22 cellular contexts compared by ENCODE assay signal in genomic region chr17:35390663-35391062, GRCh38. TPM values are rescaled to one million over a fixed set of nuclear protein-coding genes. Genes with fewer than 3 reads are reported as not detected.
DNase-seq lines count a peak whose midpoint lies in the region; ATAC-seq and TF ChIP-seq lines count a peak whose summit lies in the region.
"Had no signal": no experiment of that assay in that cellular context is flagged by ENCODE, and none has a peak within 500 bp of the region (broad histone marks: within the 10 kb centered on the region; RNA-seq: fewer than 3 reads in every experiment).

No MANE protein-coding gene starts in this region.

- no peak overlapping the region for H3K56ac ChIP-seq in IMR-90 (ENCODE audit: extremely low read depth, insufficient read depth, low read length)

- dilution Hi-C loops in IMR-90 (cut with HindIII; ENCODE audit: low sequenced_read_pairs, unreplicated experiment): no loop called here

- no peak overlapping the region for H2BK5ac ChIP-seq in IMR-90 (ENCODE audit: low read depth, low read length, poor library complexity, severe bottlenecking)

- H2BK15ac ChIP-seq in IMR-90 (ENCODE audit: low read depth, low read length): no peak overlapping the region

- H3K4me2 ChIP-seq in IMR-90 (ENCODE audit: low read depth, low read length): no peak overlapping the region

- TF ChIP-seq CTCF in IMR-90 (conservative IDR thresholded peaks at IDR 0.05; ENCODE audit: low read depth, low read length) (no peak), cardiac fibroblast (IDR thresholded peaks at IDR 0.05; ENCODE audit: low read depth, low read length) (no peak), neutrophil (IDR thresholded peaks at IDR 0.05) (no peak), brain microvascular endothelial cell (IDR thresholded peaks at IDR 0.05; ENCODE audit: low read depth, low read length, missing control alignments) (no peak), gastrocnemius medialis (IDR thresholded peaks at IDR 0.05 in 4 of 5, conservative IDR thresholded peaks at IDR 0.05 in 1 of 5) (no peak)

- H3K4ac ChIP-seq in IMR-90 (ENCODE audit: low read depth, low read length): no peak overlapping the region

- H2AK9ac ChIP-seq in IMR-90 (replicated peaks; ENCODE audit: low read depth, low read length, poor library complexity): no peak overlapping the region

- no peaks in the 10 kb centered on the region for H3K79me1 ChIP-seq in IMR-90 (ENCODE audit: low read depth in 1 of 2, low read length in 2 of 2)

- H3K18ac ChIP-seq in IMR-90 (ENCODE audit: low read depth, low read length): no peak overlapping the region

- no peak overlapping the region for H4K8ac ChIP-seq in IMR-90 (ENCODE audit: low read depth in 2 of 2, low read length in 2 of 2)

- H4K20me1 ChIP-seq in IMR-90 (ENCODE audit: insufficient read depth, low read length): no peaks in the 10 kb centered on the region

- H4K91ac ChIP-seq in IMR-90 (ENCODE audit: insufficient read depth, low read depth, low read length): no peak overlapping the region

- CTCF ChIA-PET in IMR-90 (lab: Yijun Ruan, JAX): no interaction called here

- H3K23ac ChIP-seq in IMR-90 (ENCODE audit: low read depth, low read length): no peak overlapping the region

- in situ Hi-C loops in IMR-90 (cut with MboI; ENCODE audit: low sequenced_read_pairs): no loop called here
- in situ Hi-C loops in brain microvascular endothelial cell (cut with HindIII; ENCODE audit: low pct_ligation_motif_present, low sequenced_read_pairs): no loop called here
- in situ Hi-C loops in gastrocnemius medialis (cut with MboI; ENCODE audit: low sequenced_read_pairs in 4 of 4): no loop called here

- ATAC-seq in IMR-90 (ENCODE audit: low read depth) (no peak), gastrocnemius medialis (no peak)
- ATAC-seq: stimulated activated memory B cell treated with anti-CD40 and anti-IgM and Interleukin-4, amounts not matched to agents 10 μg/mL and 1 μg/mL and 100 μg/mL, for 72 hours had no signal

- no peaks in the 10 kb centered on the region; the same call in 1 of the 2 replicates for H3K27me3 ChIP-seq in IMR-90 (ENCODE audit: control insufficient read depth, insufficient read depth, low read length)
- H3K27me3 ChIP-seq in neutrophil: no peaks in the 10 kb centered on the region
- H3K27me3 ChIP-seq in brain microvascular endothelial cell (replicated peaks): no peaks in the 10 kb centered on the region
- H3K27me3 ChIP-seq in gastrocnemius medialis: no peaks in the 10 kb centered on the region

- DNase-seq in IMR-90 (no peak), NOMO-1 treated with dmso at 0.1 percent for 144 hours (lab: John Stamatoyannopoulos, UW; ENCODE audit: unreplicated experiment) (peak; percentile 63), cardiac fibroblast (ENCODE audit: low read depth in 2 of 2) (peak; percentile 45 to 59), brain microvascular endothelial cell (no peak), gastrocnemius medialis (no peak), kidney glomerular epithelial cell (lab: John Stamatoyannopoulos, UW) (no peak)
- DNase-seq: activated CD4-positive, alpha-beta memory T cell treated with anti-CD3 and anti-CD28 coated beads for 36 hours; activated CD4-positive, CD25-positive, alpha-beta regulatory T cell; activated effector memory CD4-positive, alpha-beta T cell treated with anti-CD3 and anti-CD28 coated beads, Interleukin-2, amount 50 U/mL, for 16 hours; amniotic stem cell; CD8-positive, alpha-beta memory T cell; DMS53; GDM1; NCI-H1417; NCI-H524; nucleus accumbens; small intestine; SW 1271 had no signal

- intact Hi-C loops in IMR-90 (cut with micrococcal nuclease) (no loop called here), gastrocnemius medialis (cut with DNase I; ENCODE audit: low total_unique reads) (no loop called here)

- no peak overlapping the region for H2BK20ac ChIP-seq in IMR-90 (ENCODE audit: low read depth, low read length)

- no peak overlapping the region for H2AFZ ChIP-seq in IMR-90 (replicated peaks; ENCODE audit: low read length, poor library complexity)

- WGBS in IMR-90 (ENCODE audit: extremely low coverage in 2 of 2, insufficient read length in 1 of 2), 2 experiments: 80% methylated on average over 1 of the region's 2 CpGs; no CpG with 5 or more reads in 1 of the 2 experiments

- H3K14ac ChIP-seq in IMR-90 (replicated peaks; ENCODE audit: low read depth, low read length): no peak overlapping the region

- H2AK5ac ChIP-seq in IMR-90 (ENCODE audit: low read depth, low read length): no peak overlapping the region

- H3K27ac ChIP-seq in IMR-90 (ENCODE audit: insufficient read depth, low read length): no peak overlapping the region
- peak overlapping the region; percentile 54 for H3K27ac ChIP-seq in neutrophil
- H3K27ac ChIP-seq in brain microvascular endothelial cell: no peak overlapping the region
- H3K27ac ChIP-seq in gastrocnemius medialis: no peak overlapping the region
- H3K27ac ChIP-seq: cardiac muscle cell, suprapubic skin had no signal

- H3K4me3 ChIP-seq in IMR-90 (ENCODE audit: insufficient read depth, low read depth, low read length): no peak overlapping the region
- no peak overlapping the region for H3K4me3 ChIP-seq in cardiac fibroblast (replicated peaks in 1 of 2; ENCODE audit: low read depth in 2 of 2, low read length in 2 of 2)
- no peak overlapping the region for H3K4me3 ChIP-seq in neutrophil (ENCODE audit: low read depth in 1 of 2, low read length in 1 of 2)
- H3K4me3 ChIP-seq in brain microvascular endothelial cell (ENCODE audit: low read depth, low read length): no peak overlapping the region
- H3K4me3 ChIP-seq in gastrocnemius medialis: no peak overlapping the region
- H3K4me3 ChIP-seq: cardiac muscle cell, suprapubic skin had no signal

- BruUV-seq in IMR-90 (replicated peaks; lab: Mats Ljungman, UMichigan): no TSS peak

- H3K9me3 ChIP-seq in IMR-90 (ENCODE audit: control insufficient read depth, insufficient read depth, low read length) (no peaks in the 10 kb centered on the region), neutrophil (no peaks in the 10 kb centered on the region), gastrocnemius medialis (no peaks in the 10 kb centered on the region)
- H3K9me3 ChIP-seq: suprapubic skin had no signal

- H3K9me1 ChIP-seq in IMR-90 (ENCODE audit: insufficient read depth, low read length): no peaks in the 10 kb centered on the region

- H2BK120ac ChIP-seq in IMR-90 (ENCODE audit: low read depth, low read length): no peak overlapping the region

- H3K4me1 ChIP-seq in IMR-90 (ENCODE audit: control insufficient read depth, insufficient read depth, low read length): no peaks in the 10 kb centered on the region
- peaks cover 17% of the 10 kb centered on the region in 2 experiments for H3K4me1 ChIP-seq in neutrophil (ENCODE audit: control insufficient read depth in 1 of 2, insufficient read depth in 1 of 2, low read depth in 1 of 2, low read length in 1 of 2)
- H3K4me1 ChIP-seq in gastrocnemius medialis: no peaks in the 10 kb centered on the region
- H3K4me1 ChIP-seq: suprapubic skin had no signal

- POLR2A ChIA-PET in IMR-90 (lab: Charles Lee; ENCODE audit: unreplicated experiment): no interaction called here

- no peak overlapping the region for H4K5ac ChIP-seq in IMR-90 (ENCODE audit: low read depth, low read length)

- H3K36me3 ChIP-seq in IMR-90 (ENCODE audit: control insufficient read depth, insufficient read depth, low read length) (no peaks in the 10 kb centered on the region), neutrophil (no peaks in the 10 kb centered on the region), brain microvascular endothelial cell (replicated peaks) (no peaks in the 10 kb centered on the region), gastrocnemius medialis (no peaks in the 10 kb centered on the region)
- H3K36me3 ChIP-seq: cardiac muscle cell, suprapubic skin had no signal

- no peak overlapping the region for H3K9ac ChIP-seq in IMR-90 (ENCODE audit: low read depth, low read length)

- TF ChIP-seq RAD21 in IMR-90 (IDR thresholded peaks at IDR 0.05; ENCODE audit: low read length): no peak

- TF ChIP-seq POLR2A in IMR-90 (IDR thresholded peaks at IDR 0.05; ENCODE audit: low read depth, low read length) (no peak), gastrocnemius medialis (IDR thresholded peaks at IDR 0.05) (no peak)

TF ChIP-seq in IMR-90, 13 proteins besides CTCF, POLR2A, EP300 and RAD21 (continues in another document):
- TF ChIP-seq RFX5 (IDR thresholded peaks at IDR 0.05; ENCODE audit: low read depth, low read length) (no peak), ELK1 (IDR thresholded peaks at IDR 0.05; ENCODE audit: borderline replicate concordance, low read depth, low read length) (no peak), MXI1 (IDR thresholded peaks at IDR 0.05; ENCODE audit: borderline replicate concordance, low read depth, low read length) (no peak), CHD1 (IDR thresholded peaks at IDR 0.05; ENCODE audit: low read depth, low read length) (no peak)

RNA-seq across cellular contexts. Expression of gene SLFN11, which starts 17.2 kb away (rescaled TPM):
- total RNA-seq in IMR-90 (2012; rRNA removed) (114 and 144 TPM in 2 replicates), gastrocnemius medialis (10 to 100 TPM in 2 of 4 donors, 1 to 10 TPM in 2; 8.9 to 11.8 (median 10.0) TPM)
- 25.4 and 29.9 TPM in 2 replicates for polyA plus RNA-seq in IMR-90 (2012; rRNA removed)
- 11.7 and 13.1 TPM in 2 replicates for polyA plus RNA-seq in IMR-90 (2012; cell fraction: cytosol; rRNA removed)
- 11.9 and 55.3 TPM in 2 replicates for polyA plus RNA-seq in IMR-90 (2012; cell fraction: nucleus; rRNA removed; ENCODE audit: low replicate concordance)
- total RNA-seq: cardiac muscle cell had no signal
- polyA plus RNA-seq: cardiac muscle cell had no signal

RNA-seq across cellular contexts. Expression of gene SLFN12, which starts 41.6 kb away (rescaled TPM):
- 38.9 and 48.6 TPM in 2 replicates for total RNA-seq in IMR-90 (2012; rRNA removed)
- 13.5 and 16.6 TPM in 2 replicates for polyA plus RNA-seq in IMR-90 (2012; rRNA removed)
- 2.8 and 5.1 TPM in 2 replicates for polyA plus RNA-seq in IMR-90 (2012; cell fraction: cytosol; rRNA removed)
- polyA plus RNA-seq in IMR-90 (2012; cell fraction: nucleus; rRNA removed; ENCODE audit: low replicate concordance): 6.9 and 48.3 TPM in 2 replicates
- total RNA-seq in gastrocnemius medialis: 1 to 10 TPM in 2 of 4 donors, under 1 TPM in 2; 0.76 to 2.2 (median 1.3) TPM

RNA-seq across cellular contexts. Expression of gene SLFN13, which starts 57.9 kb away (rescaled TPM):
- total RNA-seq in IMR-90 (2012; rRNA removed): 2.5 and 3.9 TPM in 2 replicates
- 1.4 and 1.7 TPM in 2 replicates for polyA plus RNA-seq in IMR-90 (2012; rRNA removed)
- 0.18 and 0.68 TPM in 2 replicates for polyA plus RNA-seq in IMR-90 (2012; cell fraction: cytosol; rRNA removed)
- polyA plus RNA-seq in IMR-90 (2012; cell fraction: nucleus; rRNA removed; ENCODE audit: low replicate concordance): 2.1 and 2.7 TPM in 2 replicates
- total RNA-seq in gastrocnemius medialis: 1 to 10 TPM in 1 of 4 donors, under 1 TPM in 3; 0.05 to 1.2 (median 0.32) TPM

Comparison
In these comparisons a context has a peak if more than half of its experiments do, and no peak if none do; other contexts are left out.
1. DNase-seq: peak in NOMO-1 treated with dmso at 0.1 percent for 144 hours (single experiment) and cardiac fibroblast (2 of 2); none in IMR-90 (single experiment), brain microvascular endothelial cell (single experiment), gastrocnemius medialis (0 of 2) and kidney glomerular epithelial cell (single experiment).
2. RNA of gene SLFN12, which starts 41.6 kb away (total RNA-seq): 38.9 to 48.6 TPM in IMR-90; 0.76 to 2.2 TPM in gastrocnemius medialis; every median in the first group is over 10 times any median in the second.